9 cellular contexts compared by ENCODE assay signal in genomic region chr7:116097365-116098009, GRCh38.
A peak's percentile ranks its signal among the peaks of the same experiment; 100 is the strongest.
DNase-seq lines count a peak whose midpoint lies in the region; ATAC-seq and TF ChIP-seq lines count a peak whose summit lies in the region.
"Had no signal": no experiment of that assay in that cellular context is flagged by ENCODE, and none has a peak within 500 bp of the region (broad histone marks: within the 10 kb centered on the region; RNA-seq: fewer than 3 reads in every experiment).

No MANE protein-coding gene starts in this region.

- no peaks in the 10 kb centered on the region for H3K4me1 Mint-ChIP-seq in activated T-helper 17 cell treated with anti-CD3 and anti-CD28 coated beads, Interleukin-2, amount 50 U/mL, for 72 hours

- no peaks in the 10 kb centered on the region for H3K9me3 Mint-ChIP-seq in activated T-helper 17 cell treated with anti-CD3 and anti-CD28 coated beads, Interleukin-2, amount 50 U/mL, for 72 hours

- H3K4me3 ChIP-seq in LNCaP clone FGC (ENCODE audit: low read depth, low read length) (no peak overlapping the region), adipocyte (ENCODE audit: low read length) (no peak overlapping the region), mesodermal cell (ENCODE audit: extremely low read depth, insufficient read depth, low read length, poor library complexity, severe bottlenecking) (no peak overlapping the region), hepatocyte (no peak overlapping the region)

- WGBS in mesodermal cell (ENCODE audit: insufficient coverage in 2 of 2), 2 experiments = 87 to 93% methylated on average over 2 of the region's 4 CpGs
- WGBS in hepatocyte (ENCODE audit: low lambda C conversion rate, missing lambda C conversion rate) = 88% methylated on average over 4 of the region's 4 CpGs

- H3K9me3 ChIP-seq in adipocyte (ENCODE audit: control insufficient read depth, low read length) (no peaks in the 10 kb centered on the region), mesodermal cell (ENCODE audit: control insufficient read depth, low read length) (no peaks in the 10 kb centered on the region), hepatocyte (ENCODE audit: low read depth) (no peaks in the 10 kb centered on the region)

- H2AFZ ChIP-seq in hepatocyte = no peak overlapping the region

- H3K36me3 ChIP-seq in adipocyte (ENCODE audit: control insufficient read depth, insufficient read depth, low read length, severe bottlenecking) (no peaks in the 10 kb centered on the region), mesodermal cell (ENCODE audit: control insufficient read depth, insufficient read depth, low read length) (no peaks in the 10 kb centered on the region), hepatocyte (replicated peaks; ENCODE audit: insufficient read depth, low read depth) (no peaks in the 10 kb centered on the region)

- H4K20me1 ChIP-seq in hepatocyte (ENCODE audit: insufficient read depth, poor library complexity, severe bottlenecking) = no peaks in the 10 kb centered on the region

- no peak overlapping the region for H3K9ac ChIP-seq in adipocyte (ENCODE audit: low read length)

- no peak for ATAC-seq in activated T-helper 17 cell treated with anti-CD3 and anti-CD28 coated beads, Interleukin-2, amount 50 U/mL, for 72 hours (replicated peaks)
- ATAC-seq in GM18520 (IDR thresholded peaks at IDR 0.05; ENCODE audit: unreplicated experiment) = no peak

- TF ChIP-seq CTCF in LNCaP clone FGC (IDR thresholded peaks at IDR 0.05; ENCODE audit: control insufficient read depth, extremely low read depth, insufficient read depth) (no peak), hepatocyte (IDR thresholded peaks at IDR 0.05; ENCODE audit: poor library complexity) (no peak)

- H3K4me1 ChIP-seq in adipocyte (ENCODE audit: control insufficient read depth, insufficient read depth, low read length) (no peaks in the 10 kb centered on the region), mesodermal cell (ENCODE audit: control insufficient read depth, insufficient read depth, low read length, poor library complexity, severe bottlenecking) (no peaks in the 10 kb centered on the region), hepatocyte (ENCODE audit: insufficient read depth) (no peaks in the 10 kb centered on the region)

- H3K27me3 Mint-ChIP-seq in activated T-helper 17 cell treated with anti-CD3 and anti-CD28 coated beads, Interleukin-2, amount 50 U/mL, for 72 hours = peaks cover 30% of the 10 kb centered on the region

- H3K27ac Mint-ChIP-seq in activated T-helper 17 cell treated with anti-CD3 and anti-CD28 coated beads, Interleukin-2, amount 50 U/mL, for 72 hours = no peak overlapping the region

- H3K36me3 Mint-ChIP-seq in activated T-helper 17 cell treated with anti-CD3 and anti-CD28 coated beads, Interleukin-2, amount 50 U/mL, for 72 hours (ENCODE audit: low read depth) = no peaks in the 10 kb centered on the region

- DNase-seq in COLO829 (ENCODE audit: low spot score) (peak; percentile 63), LNCaP clone FGC (ENCODE audit: low read depth) (peak; percentile 27), adipocyte (ENCODE audit: low read depth) (peak; percentile 28), DMS 273 treated with DMSO at 0.1 percent for 48 hours (lab: John Stamatoyannopoulos, UW) (no peak), hepatocyte (ENCODE audit: low spot score) (no peak)
- DNase-seq: central memory CD4-positive, alpha-beta T cell had no signal

- H3K27ac ChIP-seq in mesodermal cell (ENCODE audit: low read depth, low read length, severe bottlenecking) = peak overlapping the region; percentile 32
- H3K27ac ChIP-seq in hepatocyte = no peak overlapping the region

- no peaks in the 10 kb centered on the region for H3K79me2 ChIP-seq in hepatocyte

- H3K4me3 Mint-ChIP-seq in activated T-helper 17 cell treated with anti-CD3 and anti-CD28 coated beads, Interleukin-2, amount 50 U/mL, for 72 hours = no peak overlapping the region

- no peaks in the 10 kb centered on the region for H3K9me2 ChIP-seq in hepatocyte (replicated peaks; ENCODE audit: insufficient read depth)

- H3K4me2 ChIP-seq in hepatocyte = no peak overlapping the region

- H3K27me3 ChIP-seq in adipocyte (replicated peaks; ENCODE audit: control insufficient read depth, insufficient read depth, low read length) (no peaks in the 10 kb centered on the region), hepatocyte (no peaks in the 10 kb centered on the region)

Comparison
In these comparisons a context has a peak if more than half of its experiments do, and no peak if none do; other contexts are left out.
1. DNase-seq: peak in COLO829 (single experiment), LNCaP clone FGC (single experiment) and adipocyte (single experiment); none in DMS 273 treated with DMSO at 0.1 percent for 48 hours (single experiment) and hepatocyte (single experiment).